ENCODE assay signal across 17 cellular contexts in genomic region chr6:4009486-4009885, GRCh38.
"Had no signal": no experiment of that assay in that cellular context is flagged by ENCODE, and none has a peak within 500 bp of the region (broad histone marks: within the 10 kb centered on the region; RNA-seq: fewer than 3 reads in every experiment).

No MANE protein-coding gene starts in this region.

- H3K9me3 Mint-ChIP-seq: activated CD8-positive, alpha-beta T cell treated with anti-CD3 and anti-CD28 coated beads for 36 hours; activated T-cell treated with anti-CD3 and anti-CD28 coated beads, Interleukin-2, amount 50 U/mL, for 4 hours had no signal

- H3K27ac Mint-ChIP-seq: activated CD8-positive, alpha-beta T cell treated with anti-CD3 and anti-CD28 coated beads for 36 hours; activated naive CD8-positive, alpha-beta T cell treated with anti-CD3 and anti-CD28 coated beads for 36 hours had no signal

- ATAC-seq: activated CD8-positive, alpha-beta T cell treated with anti-CD3 and anti-CD28 coated beads for 36 hours; activated T-cell treated with anti-CD3 and anti-CD28 coated beads, Interleukin-2, amount 50 U/mL, for 4 hours; body of pancreas; left lobe of liver; psoas muscle; right cardiac atrium had no signal

- H3K27me3 Mint-ChIP-seq: activated CD8-positive, alpha-beta T cell treated with anti-CD3 and anti-CD28 coated beads for 36 hours; activated naive CD8-positive, alpha-beta T cell treated with anti-CD3 and anti-CD28 coated beads for 36 hours had no signal

- H3K4me3 Mint-ChIP-seq: activated CD8-positive, alpha-beta T cell treated with anti-CD3 and anti-CD28 coated beads for 36 hours; activated naive CD8-positive, alpha-beta T cell treated with anti-CD3 and anti-CD28 coated beads for 36 hours; activated T-cell treated with anti-CD3 and anti-CD28 coated beads, Interleukin-2, amount 50 U/mL, for 4 hours had no signal

- DNase-seq: activated CD4-positive, alpha-beta T cell treated with anti-CD3 and anti-CD28 coated beads for 48 hours; activated CD4-positive, CD25-positive, alpha-beta regulatory T cell; activated CD8-positive, alpha-beta T cell treated with anti-CD3 and anti-CD28 coated beads for 36 hours; activated gamma-delta T cell; activated naive CD8-positive, alpha-beta T cell treated with anti-CD3 and anti-CD28 coated beads for 36 hours; activated T-cell treated with anti-CD3 and anti-CD28 coated beads, Interleukin-2, amount 50 U/mL, for 4 hours; body of pancreas; foreskin fibroblast; kidney; midbrain; psoas muscle; right cardiac atrium; small intestine; stimulated activated CD4-positive, alpha-beta T cell treated with anti-CD3 and anti-CD28 coated beads, Interleukin-4, amount 100 ng/mL, for 1 hour; stomach; trophoblast cell had no signal
